8 cellular contexts compared by ENCODE assay signal in the genomic region with DNA sequence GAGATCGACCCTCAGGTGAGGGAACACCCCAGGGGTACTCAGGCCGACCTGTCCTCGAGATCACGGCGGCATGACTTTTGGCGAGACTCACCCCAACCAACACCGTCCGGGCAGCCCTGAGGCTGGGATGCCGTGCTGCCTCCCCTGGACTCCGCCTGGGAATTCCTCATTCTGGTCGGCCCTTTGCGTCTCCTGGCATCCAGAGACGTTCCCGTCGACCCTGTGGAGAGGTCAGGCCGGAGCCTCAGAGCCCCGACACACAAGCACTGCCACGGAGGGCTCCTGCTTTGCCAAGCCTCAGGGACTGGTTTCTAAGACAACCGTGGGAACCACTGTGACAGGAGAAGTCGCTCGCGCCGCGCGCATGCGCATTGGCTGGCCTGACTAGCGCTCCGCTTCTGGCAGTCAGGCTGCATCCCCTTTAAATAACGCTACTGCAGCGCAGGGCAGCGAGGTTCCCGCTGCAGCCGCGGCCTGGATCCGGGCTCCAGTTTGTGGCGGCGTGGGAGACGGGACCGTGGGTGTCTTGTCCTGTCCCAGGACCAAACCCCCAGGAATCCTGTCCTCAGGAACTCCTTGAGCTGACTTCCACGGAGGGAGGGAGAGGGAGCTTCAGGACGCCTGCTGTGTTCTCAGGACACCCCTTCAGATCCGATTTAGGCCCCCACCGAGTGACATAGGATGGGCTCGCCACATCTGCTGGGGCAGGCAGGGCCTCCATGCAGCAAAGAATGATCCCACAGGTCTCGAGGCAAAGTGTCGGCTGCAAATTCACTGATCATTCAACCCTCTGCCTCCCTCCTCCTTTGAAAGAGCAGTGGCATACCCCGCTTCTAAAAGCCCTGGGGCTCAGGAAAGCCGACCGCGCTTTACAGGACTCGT.
DNase-seq lines count a peak whose midpoint lies in the region; ATAC-seq, FAIRE-seq and TF ChIP-seq lines count a peak whose summit lies in the region.

No MANE protein-coding gene starts in this region.

- H2AFZ ChIP-seq in astrocyte (ENCODE audit: low read depth, low read length) = peak overlapping the region; percentile 40

- peaks cover 65% of the 10 kb centered on the region for H3K27me3 Mint-ChIP-seq in astrocyte (ENCODE audit: low read depth, unreplicated experiment)

- peak; percentile 74 for DNase-seq in EL
- peak; percentile 80 for DNase-seq in Jurkat, Clone E6-1 (ENCODE audit: low read depth, low spot score)
- peak; percentile 23 for DNase-seq in T-helper 22 cell (ENCODE audit: low read depth)
- no peak for DNase-seq in astrocyte (ENCODE audit: low read depth)
- peak; percentile 58 to 86 for DNase-seq in hippocampal formation (lab: John Stamatoyannopoulos, UW)

- peaks cover 3% of the 10 kb centered on the region for H3K4me1 Mint-ChIP-seq in astrocyte (ENCODE audit: low read depth, unreplicated experiment)

- H3K27ac ChIP-seq in astrocyte (ENCODE audit: low read depth, low read length) = no peak overlapping the region

- peaks cover 9% of the 10 kb centered on the region for H4K20me1 ChIP-seq in astrocyte (ENCODE audit: insufficient read depth, low read length)

- H3K36me3 Mint-ChIP-seq in astrocyte (ENCODE audit: low read depth, unreplicated experiment) = peaks cover 5% of the 10 kb centered on the region

- peaks cover 6% of the 10 kb centered on the region for H3K9me3 Mint-ChIP-seq in astrocyte (ENCODE audit: unreplicated experiment)

- H3K4me2 ChIP-seq in astrocyte (ENCODE audit: low read length) (peak overlapping the region; percentile 72), skeletal muscle satellite cell (ENCODE audit: low read length) (peak overlapping the region; percentile 74)

- no peak overlapping the region for H3K27ac Mint-ChIP-seq in astrocyte (ENCODE audit: unreplicated experiment)

- H3K9me3 ChIP-seq in astrocyte (ENCODE audit: insufficient read depth, low read depth, low read length) = peaks cover 3% of the 10 kb centered on the region
- no peaks in the 10 kb centered on the region for H3K9me3 ChIP-seq in skeletal muscle satellite cell (replicated peaks; ENCODE audit: low read length)

- H3K4me3 Mint-ChIP-seq in astrocyte (ENCODE audit: unreplicated experiment) = no peak overlapping the region

- no peaks in the 10 kb centered on the region for H3K79me2 ChIP-seq in astrocyte (ENCODE audit: insufficient read depth, low read length)

- no peak for TF ChIP-seq CTCF in astrocyte (IDR thresholded peaks at IDR 0.05; ENCODE audit: insufficient read depth, low read depth, low read length)

- H3K4me1 ChIP-seq in astrocyte (ENCODE audit: insufficient read depth, low read length) (peaks cover 24% of the 10 kb centered on the region), skeletal muscle satellite cell (ENCODE audit: control insufficient read depth, insufficient read depth, low read length) (peaks cover 30% of the 10 kb centered on the region)

- peaks cover 59% of the 10 kb centered on the region for H3K27me3 ChIP-seq in astrocyte (ENCODE audit: insufficient read depth, low read length)
- H3K27me3 ChIP-seq in skeletal muscle satellite cell (ENCODE audit: control insufficient read depth, insufficient read depth, low read length) = peaks cover 40% of the 10 kb centered on the region

- peak overlapping the region; percentile 21 for H3K4me3 ChIP-seq in Jurkat, Clone E6-1 (ENCODE audit: low read length)
- H3K4me3 ChIP-seq in astrocyte (ENCODE audit: insufficient read depth, low read depth, low read length) (no peak overlapping the region), skeletal muscle satellite cell (ENCODE audit: low read length) (peak overlapping the region; percentile 48)

- no peak for FAIRE-seq in astrocyte (lab: Jason Lieb, UNC)

- no peak for ATAC-seq in GM21619 (IDR thresholded peaks at IDR 0.05; ENCODE audit: unreplicated experiment)
- no peak for ATAC-seq in HG03442 (IDR thresholded peaks at IDR 0.05; ENCODE audit: unreplicated experiment)

- H3K36me3 ChIP-seq in astrocyte (ENCODE audit: insufficient read depth, low read length) = no peaks in the 10 kb centered on the region
- H3K36me3 ChIP-seq in skeletal muscle satellite cell (ENCODE audit: insufficient read depth, low read length) = no peaks in the 10 kb centered on the region

- H3K9ac ChIP-seq in astrocyte (ENCODE audit: low read length) = no peak overlapping the region
- H3K9ac ChIP-seq in skeletal muscle satellite cell (ENCODE audit: low read depth, low read length) = no peak overlapping the region
